Comparison of ENCODE assay signal across 14 cellular contexts in the genomic region with DNA sequence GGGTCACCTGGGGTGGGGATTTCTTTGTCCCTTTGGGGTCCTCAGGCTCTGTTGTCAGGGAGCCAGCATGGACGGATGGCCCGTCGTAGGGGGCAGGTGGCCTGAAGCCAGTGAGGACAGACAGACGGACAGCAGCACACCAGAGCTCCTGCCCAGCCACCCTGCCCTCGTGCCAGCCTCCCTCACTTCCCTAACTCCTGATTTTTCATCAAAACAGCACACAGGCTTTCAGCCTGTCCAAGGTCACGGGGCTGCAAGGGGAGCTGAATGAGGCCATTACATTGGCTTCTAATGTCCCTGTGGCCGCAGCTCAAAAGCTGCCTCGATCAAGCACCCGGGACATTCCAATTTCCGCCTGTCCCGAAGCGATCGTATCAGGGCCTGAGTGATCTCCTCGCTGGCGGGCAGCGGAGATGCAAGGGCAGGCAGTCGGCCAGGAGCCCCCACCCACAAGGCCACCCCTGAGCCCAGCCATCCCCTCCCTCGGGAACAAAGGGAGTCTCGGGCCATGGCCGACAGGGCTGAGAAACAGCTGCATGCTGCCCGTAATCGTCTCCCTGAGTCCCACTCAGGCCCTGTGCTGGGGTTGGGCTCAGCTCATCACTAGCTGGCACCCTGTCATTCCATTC. TPM values are rescaled to one million over a fixed set of nuclear protein-coding genes. Genes with fewer than 3 reads are reported as not detected.
DNase-seq lines count a peak whose midpoint lies in the region; ATAC-seq and TF ChIP-seq lines count a peak whose summit lies in the region.
"Had no signal": no experiment of that assay in that cellular context is flagged by ENCODE, and none has a peak within 500 bp of the region (broad histone marks: within the 10 kb centered on the region; RNA-seq: fewer than 3 reads in every experiment).

No MANE protein-coding gene starts in this region.

- no peak overlapping the region for H3K4me3 Mint-ChIP-seq in stimulated activated naive CD8-positive, alpha-beta T cell treated with anti-CD3 and anti-CD28 coated beads, Interleukin-15, amount 100 ng/mL, for 72 hours
- H3K4me3 Mint-ChIP-seq: CD4-positive, alpha-beta memory T cell had no signal

- no peak overlapping the region for H2AFZ ChIP-seq in neural cell (ENCODE audit: low read depth, low read length)
- H2AFZ ChIP-seq: PC-9 had no signal

- H3K9ac ChIP-seq in neural cell (ENCODE audit: low read length): peak overlapping the region; percentile 36

- H3K4me1 Mint-ChIP-seq in stimulated activated naive CD8-positive, alpha-beta T cell treated with anti-CD3 and anti-CD28 coated beads, Interleukin-15, amount 100 ng/mL, for 72 hours: peaks cover 7% of the 10 kb centered on the region
- H3K4me1 Mint-ChIP-seq: CD4-positive, alpha-beta memory T cell had no signal

- no peak overlapping the region for H3K4me2 ChIP-seq in neural cell (ENCODE audit: low read length)
- H3K4me2 ChIP-seq: PC-9 had no signal

- H3K27ac ChIP-seq in VCaP (peak overlapping the region; percentile 84), gastroesophageal sphincter (peak overlapping the region in 3 of 4 donors; percentile 47 to 63 (median 49)), neural cell (ENCODE audit: low read length) (no peak overlapping the region), thyroid gland (peak overlapping the region in 2 of 3 donors; percentile 17 to 40)
- H3K27ac ChIP-seq: PC-9 had no signal

- peaks cover 0 to 10% of the 10 kb centered on the region in 2 donors for H3K9me3 Mint-ChIP-seq in stimulated activated naive CD8-positive, alpha-beta T cell treated with anti-CD3 and anti-CD28 coated beads, Interleukin-15, amount 100 ng/mL, for 72 hours

- no peaks in the 10 kb centered on the region for H3K27me3 Mint-ChIP-seq in stimulated activated naive CD8-positive, alpha-beta T cell treated with anti-CD3 and anti-CD28 coated beads, Interleukin-15, amount 100 ng/mL, for 72 hours
- H3K27me3 Mint-ChIP-seq: CD4-positive, alpha-beta memory T cell had no signal

- DNase-seq in thyroid gland: no peak
- DNase-seq in GM19238 (ENCODE audit: insufficient read length, low spot score): no peak
- DNase-seq in T-helper 1 cell: no peak
- DNase-seq in stimulated activated naive CD8-positive, alpha-beta T cell treated with anti-CD3 and anti-CD28 coated beads, Interleukin-15, amount 100 ng/mL, for 72 hours: no peak
- DNase-seq: CD4-positive, alpha-beta memory T cell; effector CD8-positive, alpha-beta T cell; NCI-H2171; PC-9 had no signal

- no peak for TF ChIP-seq RAD21 in neural cell (conservative IDR thresholded peaks at IDR 0.05)

- peak overlapping the region in 1 of 2 donors; percentile 48 for H3K27ac Mint-ChIP-seq in stimulated activated naive CD8-positive, alpha-beta T cell treated with anti-CD3 and anti-CD28 coated beads, Interleukin-15, amount 100 ng/mL, for 72 hours
- H3K27ac Mint-ChIP-seq: CD4-positive, alpha-beta memory T cell had no signal

- H3K36me3 ChIP-seq in gastroesophageal sphincter (no peaks in the 10 kb centered on the region), neural cell (ENCODE audit: insufficient read depth, low read length) (no peaks in the 10 kb centered on the region), thyroid gland (no peaks in the 10 kb centered on the region)

- H3K4me3 ChIP-seq in gastroesophageal sphincter: no peak overlapping the region
- H3K4me3 ChIP-seq in neural cell (ENCODE audit: low read length): no peak overlapping the region
- no peak overlapping the region for H3K4me3 ChIP-seq in thyroid gland (replicated peaks in 1 of 3)
- H3K4me3 ChIP-seq: PC-9 had no signal

- no peaks in the 10 kb centered on the region for H3K9me2 ChIP-seq in neural cell (ENCODE audit: insufficient read depth, low read length)

- no CpG with 5 or more reads among the region's 22 CpGs for WGBS in gastroesophageal sphincter (ENCODE audit: low coverage in 1 of 2), 2 donors
- WGBS in thyroid gland, 2 donors: 84 to 86% methylated on average over 10 to 14 of the region's 22 CpGs

- ATAC-seq in gastroesophageal sphincter: no peak
- ATAC-seq in GM19328 (IDR thresholded peaks at IDR 0.05; ENCODE audit: unreplicated experiment): no peak
- no peak for ATAC-seq in stimulated activated naive CD8-positive, alpha-beta T cell treated with anti-CD3 and anti-CD28 coated beads, Interleukin-15, amount 100 ng/mL, for 72 hours

- no peak for TF ChIP-seq EP300 in gastroesophageal sphincter (IDR thresholded peaks at IDR 0.05)
- TF ChIP-seq EP300 in neural cell (conservative IDR thresholded peaks at IDR 0.05; ENCODE audit: poor library complexity, severe bottlenecking): no peak

- H4K20me1 ChIP-seq in neural cell (ENCODE audit: insufficient read depth): no peaks in the 10 kb centered on the region

- H3K4me1 ChIP-seq in gastroesophageal sphincter (peaks cover 0 to 51% (median 9%) of the 10 kb centered on the region in 3 donors), thyroid gland (peaks cover 14 to 30% of the 10 kb centered on the region in 2 donors)

- no peaks in the 10 kb centered on the region for H3K79me2 ChIP-seq in neural cell (replicated peaks; ENCODE audit: insufficient read depth, low read length)

- H3K9me3 ChIP-seq in gastroesophageal sphincter (peaks cover 0 to 8% (median 0%) of the 10 kb centered on the region in 3 donors), neural cell (ENCODE audit: low read length) (no peaks in the 10 kb centered on the region), thyroid gland (no peaks in the 10 kb centered on the region)

- intact Hi-C loops in thyroid gland (cut with DNase I): no loop called here

- TF ChIP-seq POLR2A in gastroesophageal sphincter (IDR thresholded peaks at IDR 0.05) (no peak), thyroid gland (IDR thresholded peaks at IDR 0.05) (no peak)

- H3F3A ChIP-seq in neural cell (ENCODE audit: insufficient read depth, low read length, poor library complexity, severe bottlenecking): no peaks in the 10 kb centered on the region

- no peaks in the 10 kb centered on the region for H3K27me3 ChIP-seq in gastroesophageal sphincter
- no peaks in the 10 kb centered on the region for H3K27me3 ChIP-seq in neural cell (ENCODE audit: insufficient read depth, low read depth, low read length)
- no peaks in the 10 kb centered on the region for H3K27me3 ChIP-seq in thyroid gland

- TF ChIP-seq CTCF in VCaP (conservative IDR thresholded peaks at IDR 0.05) (no peak), gastroesophageal sphincter (IDR thresholded peaks at IDR 0.05) (no peak), neural cell (IDR thresholded peaks at IDR 0.05; ENCODE audit: poor library complexity, severe bottlenecking) (no peak), thyroid gland (IDR thresholded peaks at IDR 0.05) (no peak)

TF ChIP-seq in neural cell, 6 proteins besides CTCF, POLR2A, EP300 and RAD21:
- TF ChIP-seq EZH2 (IDR thresholded peaks at IDR 0.05; ENCODE audit: borderline replicate concordance, insufficient read depth, low read length, poor library complexity, severe bottlenecking) (no peak), SMC3 (conservative IDR thresholded peaks at IDR 0.05; ENCODE audit: poor library complexity) (no peak), TAF1 (IDR thresholded peaks at IDR 0.05; ENCODE audit: low read depth) (no peak), POLR2AphosphoS5 (IDR thresholded peaks at IDR 0.05) (no peak), MXI1 (conservative IDR thresholded peaks at IDR 0.05; ENCODE audit: poor library complexity, severe bottlenecking) (no peak)
- TF ChIP-seq, protein P1, sequence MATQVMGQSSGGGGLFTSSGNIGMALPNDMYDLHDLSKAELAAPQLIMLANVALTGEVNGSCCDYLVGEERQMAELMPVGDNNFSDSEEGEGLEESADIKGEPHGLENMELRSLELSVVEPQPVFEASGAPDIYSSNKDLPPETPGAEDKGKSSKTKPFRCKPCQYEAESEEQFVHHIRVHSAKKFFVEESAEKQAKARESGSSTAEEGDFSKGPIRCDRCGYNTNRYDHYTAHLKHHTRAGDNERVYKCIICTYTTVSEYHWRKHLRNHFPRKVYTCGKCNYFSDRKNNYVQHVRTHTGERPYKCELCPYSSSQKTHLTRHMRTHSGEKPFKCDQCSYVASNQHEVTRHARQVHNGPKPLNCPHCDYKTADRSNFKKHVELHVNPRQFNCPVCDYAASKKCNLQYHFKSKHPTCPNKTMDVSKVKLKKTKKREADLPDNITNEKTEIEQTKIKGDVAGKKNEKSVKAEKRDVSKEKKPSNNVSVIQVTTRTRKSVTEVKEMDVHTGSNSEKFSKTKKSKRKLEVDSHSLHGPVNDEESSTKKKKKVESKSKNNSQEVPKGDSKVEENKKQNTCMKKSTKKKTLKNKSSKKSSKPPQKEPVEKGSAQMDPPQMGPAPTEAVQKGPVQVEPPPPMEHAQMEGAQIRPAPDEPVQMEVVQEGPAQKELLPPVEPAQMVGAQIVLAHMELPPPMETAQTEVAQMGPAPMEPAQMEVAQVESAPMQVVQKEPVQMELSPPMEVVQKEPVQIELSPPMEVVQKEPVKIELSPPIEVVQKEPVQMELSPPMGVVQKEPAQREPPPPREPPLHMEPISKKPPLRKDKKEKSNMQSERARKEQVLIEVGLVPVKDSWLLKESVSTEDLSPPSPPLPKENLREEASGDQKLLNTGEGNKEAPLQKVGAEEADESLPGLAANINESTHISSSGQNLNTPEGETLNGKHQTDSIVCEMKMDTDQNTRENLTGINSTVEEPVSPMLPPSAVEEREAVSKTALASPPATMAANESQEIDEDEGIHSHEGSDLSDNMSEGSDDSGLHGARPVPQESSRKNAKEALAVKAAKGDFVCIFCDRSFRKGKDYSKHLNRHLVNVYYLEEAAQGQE (IDR thresholded peaks at IDR 0.05; ENCODE audit: borderline replicate concordance): no peak

RNA-seq across cellular contexts. Expression of gene RNU6ATAC, which starts 50.5 kb away (rescaled TPM):
- total RNA-seq in gastroesophageal sphincter (not detected), thyroid gland (not detected)
- not detected in 2 replicates for polyA plus RNA-seq in neural cell
- not detected in 2 replicates for polyA minus RNA-seq in neural cell
- total RNA-seq: M059J, mononuclear cell had no signal
- polyA plus RNA-seq: CD4-positive, alpha-beta memory T cell had no signal
